ENCODE assay signal across 15 cellular contexts in the genomic region with DNA sequence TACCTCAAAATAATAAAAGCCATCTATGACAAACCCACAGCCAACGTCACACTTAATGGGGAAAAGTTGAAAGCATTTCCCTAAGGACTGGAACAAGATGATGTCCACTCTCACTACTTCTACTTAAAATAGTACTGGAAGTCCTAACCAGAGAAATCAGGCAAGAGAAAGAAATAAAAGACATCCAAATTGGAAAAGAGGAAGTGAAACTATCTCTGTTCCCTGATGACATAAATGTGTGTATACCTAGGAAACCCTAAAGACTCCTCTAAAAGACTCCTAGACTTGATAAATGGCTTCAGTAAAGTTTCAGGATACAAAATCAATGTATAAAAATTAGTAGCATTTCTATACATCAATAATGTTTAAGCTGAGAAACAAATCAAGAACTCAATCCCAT.
"Had no signal": no experiment of that assay in that cellular context is flagged by ENCODE, and none has a peak within 500 bp of the region (broad histone marks: within the 10 kb centered on the region; RNA-seq: fewer than 3 reads in every experiment).

No MANE protein-coding gene starts in this region.

- DNase-seq: effector CD4-positive, alpha-beta T cell; endodermal cell; erythroblast; foreskin keratinocyte; hippocampal formation; left colon; naive thymus-derived CD4-positive, alpha-beta T cell; nephron progenitor cell; right lobe of liver; stimulated activated CD4-positive, alpha-beta T cell treated with anti-CD3 and anti-CD28 coated beads, Interleukin-4, amount 100 ng/mL, for 1 hour; stimulated activated CD8-positive, alpha-beta memory T cell treated with anti-CD3 and anti-CD28 coated beads, Interleukin-4, amount 100 ng/mL, for 48 hours; stimulated activated naive CD8-positive, alpha-beta T cell treated with anti-CD3 and anti-CD28 coated beads, Interleukin-15, Interleukin-2, amounts not matched to agents 100 U/mL and 50 U/mL, for 24 hours; thyroid gland; uterus had no signal

- ATAC-seq: foreskin keratinocyte; naive thymus-derived CD4-positive, alpha-beta T cell; right lobe of liver; stimulated activated effector memory CD8-positive, alpha-beta T cell treated with anti-CD3 and anti-CD28 coated beads, Interleukin-12 subunit alpha, Interleukin-12 subunit beta, amount 100 ng/mL, for 72 hours; stimulated activated naive CD8-positive, alpha-beta T cell treated with anti-CD3 and anti-CD28 coated beads, Interleukin-15, Interleukin-2, amounts not matched to agents 100 U/mL and 50 U/mL, for 24 hours had no signal
